ENCODE assay signal across 20 cellular contexts in genomic region chr18:63472380-63472779, GRCh38. TPM values are rescaled to one million over a fixed set of nuclear protein-coding genes. Genes with fewer than 3 reads are reported as not detected.
A peak's percentile ranks its signal among the peaks of the same experiment; 100 is the strongest.
DNase-seq lines count a peak whose midpoint lies in the region; ATAC-seq lines count a peak whose summit lies in the region.
"Had no signal": no experiment of that assay in that cellular context is flagged by ENCODE, and none has a peak within 500 bp of the region (broad histone marks: within the 10 kb centered on the region; RNA-seq: fewer than 3 reads in every experiment).

No MANE protein-coding gene starts in this region.

- in situ Hi-C loops in Caki2 (cut with HindIII; ENCODE audit: low pct_unique_long_range_greater_than_20kb, low sequenced_read_pairs), result no loop called here

- ATAC-seq in HG02588 (IDR thresholded peaks at IDR 0.05; ENCODE audit: unreplicated experiment) (no peak), HG03159 (IDR thresholded peaks at IDR 0.05; ENCODE audit: unreplicated experiment) (no peak), HG02884 (IDR thresholded peaks at IDR 0.05; ENCODE audit: unreplicated experiment) (no peak), HG03460 (IDR thresholded peaks at IDR 0.05; ENCODE audit: unreplicated experiment) (no peak)
- ATAC-seq: left lung had no signal

- DNase-seq in Caki2 (ENCODE audit: low read depth), result peak; percentile 61
- DNase-seq in NCI-H748 (lab: John Stamatoyannopoulos, UW; ENCODE audit: unreplicated experiment), result peak; percentile 75
- peak; percentile 99 for DNase-seq in epithelial cell of prostate (ENCODE audit: low read depth, low spot score)
- DNase-seq in renal cortical epithelial cell (ENCODE audit: low read depth), result peak; percentile 9
- DNase-seq: activated CD4-positive, alpha-beta T cell treated with anti-CD3 and anti-CD28 coated beads, Interleukin-2, amount 10 ng/mL, durations not matched to agents 7 days and 5 days; activated effector memory CD4-positive, alpha-beta T cell treated with Interleukin-2 at 50 U/mL for 16 hours; CD4-positive, alpha-beta T cell; DND-41; erythroblast; Karpas-422; left lung; NCI-H1105; NCI-H524; OCI-M1 had no signal

- H3K27ac ChIP-seq in epithelial cell of prostate, result peak overlapping the region; percentile 98
- H3K27ac ChIP-seq: left lung had no signal

RNA-seq across cellular contexts. Expression of gene SERPINB5, which starts 4.4 kb away (rescaled TPM):
- total RNA-seq in Caki2 (2014; rRNA removed; shearing (Covaris generic); ENCODE audit: low replicate concordance), result 40.1 and 44.9 TPM in 2 replicates
- total RNA-seq in renal cortical epithelial cell, result 0.10 and 1.2 TPM in 2 replicates
- total RNA-seq: activated CD4-positive, alpha-beta T cell treated with anti-CD3 and anti-CD28 coated beads, Interleukin-2, amount 10 ng/mL, durations not matched to agents 7 days and 5 days; cardiac septum; CD4-positive, alpha-beta T cell; dermis microvascular lymphatic vessel endothelial cell had no signal

RNA-seq across cellular contexts. Expression of gene VPS4B, which starts 50.1 kb away (rescaled TPM):
- 16.4 and 18.8 TPM in 2 replicates for total RNA-seq in Caki2 (2014; rRNA removed; shearing (Covaris generic); ENCODE audit: low replicate concordance)
- total RNA-seq in renal cortical epithelial cell, result 81.9 and 117 TPM in 2 replicates

Comparison
In these comparisons a context has a peak if more than half of its experiments do, and no peak if none do; other contexts are left out.
1. DNase-seq: peak in every context shown above with its lines; median percentile 99 in epithelial cell of prostate; 75 in NCI-H748; 61 in Caki2; 9 in renal cortical epithelial cell.
2. RNA of gene SERPINB5, which starts 4.4 kb away (total RNA-seq): 40.1 to 44.9 TPM in Caki2; 0.10 to 1.2 TPM in renal cortical epithelial cell; every median in the first group is over 10 times any median in the second.